In genomic region chr3:8529197-8529637, GRCh38 we compare ENCODE assay signal across 10 cellular contexts. TPM values are rescaled to one million over a fixed set of nuclear protein-coding genes. Genes with fewer than 3 reads are reported as not detected.
DNase-seq lines count a peak whose midpoint lies in the region; ATAC-seq, FAIRE-seq and TF ChIP-seq lines count a peak whose summit lies in the region.
"Had no signal": no experiment of that assay in that cellular context is flagged by ENCODE, and none has a peak within 500 bp of the region (broad histone marks: within the 10 kb centered on the region; RNA-seq: fewer than 3 reads in every experiment).

No MANE protein-coding gene starts in this region.

- H3K4me1 ChIP-seq in right lobe of liver, result peaks cover 0 to 42% (median 20%) of the 10 kb centered on the region in 4 donors
- peaks cover 27 to 39% (median 29%) of the 10 kb centered on the region in 4 donors for H3K4me1 ChIP-seq in stomach

- H3K27me3 ChIP-seq in dorsolateral prefrontal cortex, result no peaks in the 10 kb centered on the region
- H3K27me3 ChIP-seq in right lobe of liver, result no peaks in the 10 kb centered on the region
- no peaks in the 10 kb centered on the region for H3K27me3 ChIP-seq in stomach

- DNase-seq in M059J (ENCODE audit: low read depth) (peak; percentile 74), dorsolateral prefrontal cortex (peak in 1 of 10 donors; percentile 50), right lobe of liver (peak; percentile 56 to 77 (median 74)), stomach (no peak), ACHN (no peak), COLO829 (ENCODE audit: low spot score) (no peak), urothelium cell line (ENCODE audit: low spot score) (no peak), AG08396 (ENCODE audit: low spot score) (no peak)
- DNase-seq: activated naive CD4-positive, alpha-beta T cell treated with anti-CD3 and anti-CD28 coated beads for 36 hours; GF-D8 had no signal

- TF ChIP-seq EP300 in stomach (IDR thresholded peaks at IDR 0.05), result no peak

- WGBS in right lobe of liver (ENCODE audit: insufficient coverage, low coverage, low lambda C conversion rate, missing lambda C conversion rate), result 13% methylated on average over 8 of the region's 8 CpGs
- 55 to 74% (median 67%) methylated on average over 8 of the region's 8 CpGs for WGBS in stomach, 5 donors

- intact Hi-C loops in dorsolateral prefrontal cortex (cut with DNase I) (loop anchor here in 1 of 2 donors (5.0 kb wide), 1 partner anchor 63 kb away; no protein-coding TSS in a partner anchor), right lobe of liver (cut with DNase I) (no loop called here), stomach (cut with DNase I; ENCODE audit: low total_unique reads) (no loop called here)

- H3K9me3 ChIP-seq in right lobe of liver (no peaks in the 10 kb centered on the region), stomach (no peaks in the 10 kb centered on the region)

- in situ Hi-C loops in ACHN (cut with HindIII; ENCODE audit: low pct_ligation_motif_present, low pct_unique_long_range_greater_than_20kb, low sequenced_read_pairs), result no loop called here

- H3K4me3 ChIP-seq in dorsolateral prefrontal cortex (peak overlapping the region in 5 of 59 donors; percentile 3 to 15 (median 7)), right lobe of liver (no peak overlapping the region), stomach (no peak overlapping the region)

- peak overlapping the region in 43 of 59 donors; percentile 4 to 76 (median 45) for H3K27ac ChIP-seq in dorsolateral prefrontal cortex
- H3K27ac ChIP-seq in right lobe of liver, result peak overlapping the region; percentile 30 to 74 (median 54)
- peak overlapping the region in 4 of 5 donors; percentile 43 to 75 (median 52) for H3K27ac ChIP-seq in stomach

- peak; percentile 83 to 93 (median 87) for ATAC-seq in right lobe of liver

- TF ChIP-seq CTCF in dorsolateral prefrontal cortex (IDR thresholded peaks at IDR 0.05 in 54 of 56, conservative IDR thresholded peaks at IDR 0.05 in 2 of 56; ENCODE audit: low read depth in 1 of 56, partially characterized antibody in 56 of 56), result no peak
- TF ChIP-seq CTCF in right lobe of liver (IDR thresholded peaks at IDR 0.05), result no peak
- TF ChIP-seq CTCF in stomach (IDR thresholded peaks at IDR 0.05), result no peak

- TF ChIP-seq POLR2A in right lobe of liver (IDR thresholded peaks at IDR 0.05), result no peak
- TF ChIP-seq POLR2A in stomach (IDR thresholded peaks at IDR 0.05), result no peak

- H3K36me3 ChIP-seq in right lobe of liver (no peaks in the 10 kb centered on the region), stomach (peaks cover 0 to 15% (median 5%) of the 10 kb centered on the region in 4 donors)

- no peak for FAIRE-seq in urothelium cell line (lab: Jason Lieb, UNC)

RNA-seq across cellular contexts. Expression of gene LMCD1, which starts 27.6 kb away (rescaled TPM):
- total RNA-seq in M059J (2014; rRNA removed; shearing (Covaris generic)), result 10.0 and 18.1 TPM in 2 replicates
- 10 to 100 TPM in 40 of 120 experiments, 1 to 10 TPM in 80; 4.2 to 25.9 (median 8.8) TPM for total RNA-seq in dorsolateral prefrontal cortex
- 10 to 100 TPM in 3 of 6 experiments, 1 to 10 TPM in 3; 3.0 to 24.0 (median 8.4) TPM for total RNA-seq in right lobe of liver
- total RNA-seq in stomach, result 10 to 100 TPM in 3 of 5 donors, under 1 TPM in 2; 0.58 to 42.3 (median 17.4) TPM
- 10 to 100 TPM; 21.0 to 60.2 (median 45.5) TPM for polyA plus RNA-seq in stomach

Comparison
In these comparisons a context has a peak if more than half of its experiments do, and no peak if none do; other contexts are left out.
1. DNase-seq: peak in M059J (single experiment) and right lobe of liver (3 of 3); none in stomach (single experiment), ACHN (single experiment), COLO829 (single experiment), urothelium cell line (single experiment) and AG08396 (single experiment).
2. Peak in every context shown above with its lines, with median percentiles within 50 percentile points of each other: H3K27ac ChIP-seq.